ENCODE assay signal across 8 cellular contexts in the genomic region with DNA sequence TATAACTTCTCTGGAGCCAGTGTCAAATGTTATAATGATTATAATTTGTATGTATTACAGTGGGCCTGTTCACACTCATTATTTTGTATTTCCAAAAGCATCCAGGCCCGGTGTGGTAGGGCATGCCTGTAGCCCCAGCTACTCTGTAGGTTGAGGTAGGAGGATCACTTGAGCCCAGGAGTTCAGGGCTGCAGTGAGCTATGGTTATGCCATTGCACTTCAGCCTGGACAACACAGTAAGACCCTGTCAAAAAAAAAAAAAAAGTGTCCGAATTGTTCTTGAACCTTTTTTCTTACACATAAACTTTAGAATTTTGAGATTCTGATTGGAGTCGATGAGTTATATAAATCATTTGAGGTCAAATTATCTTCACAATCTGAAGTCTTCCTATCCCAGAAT. TPM values are rescaled to one million over a fixed set of nuclear protein-coding genes. Genes with fewer than 3 reads are reported as not detected.
DNase-seq lines count a peak whose midpoint lies in the region; ATAC-seq lines count a peak whose summit lies in the region.

No MANE protein-coding gene starts in this region.

- intact Hi-C loops in activated CD4-positive, alpha-beta T cell treated with anti-CD3 and anti-CD28 coated beads, Interleukin-2, amount 10 ng/mL, durations not matched to agents 24 days and 14 days (cut with micrococcal nuclease): no loop called here
- intact Hi-C loops in activated T-helper 1 cell treated with anti-CD3 and anti-CD28 coated beads, Interleukin-12 subunit alpha, Interleukin-12 subunit beta, Interleukin-2, Interleukin-4 antibody, amounts not matched to agents 30 ng/mL and 10 ng/mL and 1 ng/mL, durations not matched to agents 14 hours and 24 hours and 36 hours (cut with micrococcal nuclease): loop anchor here (2.0 kb wide), 1 partner anchor 14 kb away; no protein-coding TSS in a partner anchor

- peak overlapping the region; percentile 94 for H3K4me3 Mint-ChIP-seq in activated CD4-positive, alpha-beta T cell treated with anti-CD3 and anti-CD28 coated beads, Interleukin-2, amount 10 ng/mL, durations not matched to agents 24 days and 14 days
- peak overlapping the region; percentile 86 for H3K4me3 Mint-ChIP-seq in activated T-helper 1 cell treated with anti-CD3 and anti-CD28 coated beads, Interleukin-12 subunit alpha, Interleukin-12 subunit beta, Interleukin-2, Interleukin-4 antibody, amounts not matched to agents 30 ng/mL and 10 ng/mL and 1 ng/mL, durations not matched to agents 14 hours and 24 hours and 36 hours

- no peak for ATAC-seq in GM21447 (IDR thresholded peaks at IDR 0.05; ENCODE audit: unreplicated experiment)
- no peak for ATAC-seq in GM18907 (IDR thresholded peaks at IDR 0.05; ENCODE audit: unreplicated experiment)
- ATAC-seq in HG03460 (IDR thresholded peaks at IDR 0.05; ENCODE audit: unreplicated experiment): no peak

- peaks cover 3% of the 10 kb centered on the region for H3K27me3 Mint-ChIP-seq in activated CD4-positive, alpha-beta T cell treated with anti-CD3 and anti-CD28 coated beads, Interleukin-2, amount 10 ng/mL, durations not matched to agents 24 days and 14 days
- H3K27me3 Mint-ChIP-seq in activated T-helper 1 cell treated with anti-CD3 and anti-CD28 coated beads, Interleukin-12 subunit alpha, Interleukin-12 subunit beta, Interleukin-2, Interleukin-4 antibody, amounts not matched to agents 30 ng/mL and 10 ng/mL and 1 ng/mL, durations not matched to agents 14 hours and 24 hours and 36 hours (ENCODE audit: insufficient read depth): no peaks in the 10 kb centered on the region

- H3K4me1 ChIP-seq in subcutaneous abdominal adipose tissue (ENCODE audit: control insufficient read depth in 5 of 5, insufficient read depth in 5 of 5, low read length in 5 of 5): peaks cover 0 to 14% (median 8%) of the 10 kb centered on the region in 5 donors

- H3K36me3 Mint-ChIP-seq in activated CD4-positive, alpha-beta T cell treated with anti-CD3 and anti-CD28 coated beads, Interleukin-2, amount 10 ng/mL, durations not matched to agents 24 days and 14 days (ENCODE audit: low read depth): peaks cover 57% of the 10 kb centered on the region
- H3K36me3 Mint-ChIP-seq in activated T-helper 1 cell treated with anti-CD3 and anti-CD28 coated beads, Interleukin-12 subunit alpha, Interleukin-12 subunit beta, Interleukin-2, Interleukin-4 antibody, amounts not matched to agents 30 ng/mL and 10 ng/mL and 1 ng/mL, durations not matched to agents 14 hours and 24 hours and 36 hours (ENCODE audit: low read depth): peaks cover 36% of the 10 kb centered on the region

- H3K36me3 ChIP-seq in subcutaneous abdominal adipose tissue (ENCODE audit: control insufficient read depth in 5 of 5, insufficient read depth in 5 of 5, low read length in 5 of 5): peaks cover 19 to 28% (median 23%) of the 10 kb centered on the region in 5 donors

- H3K4me3 ChIP-seq in iPS-18c (ENCODE audit: insufficient read depth, low read depth, low read length) (peak overlapping the region; percentile 38), subcutaneous abdominal adipose tissue (ENCODE audit: low read depth in 1 of 5, low read length in 5 of 5) (peak overlapping the region; percentile 63 to 81 (median 74))

- peak overlapping the region; percentile 99 for H3K27ac Mint-ChIP-seq in activated CD4-positive, alpha-beta T cell treated with anti-CD3 and anti-CD28 coated beads, Interleukin-2, amount 10 ng/mL, durations not matched to agents 24 days and 14 days
- H3K27ac Mint-ChIP-seq in activated T-helper 1 cell treated with anti-CD3 and anti-CD28 coated beads, Interleukin-12 subunit alpha, Interleukin-12 subunit beta, Interleukin-2, Interleukin-4 antibody, amounts not matched to agents 30 ng/mL and 10 ng/mL and 1 ng/mL, durations not matched to agents 14 hours and 24 hours and 36 hours: peak overlapping the region; percentile 97

- DNase-seq in activated CD4-positive, alpha-beta T cell treated with anti-CD3 and anti-CD28 coated beads, Interleukin-2, amount 10 ng/mL, durations not matched to agents 24 days and 14 days: no peak
- no peak for DNase-seq in activated CD4-positive, alpha-beta T cell treated with anti-CD3 and anti-CD28 coated beads for 4 hours
- no peak for DNase-seq in activated T-helper 1 cell treated with anti-CD3 and anti-CD28 coated beads, Interleukin-12 subunit alpha, Interleukin-12 subunit beta, Interleukin-2, Interleukin-4 antibody, amounts not matched to agents 30 ng/mL and 10 ng/mL and 1 ng/mL, durations not matched to agents 14 hours and 24 hours and 36 hours (ENCODE audit: low spot score)

- H3K4me1 Mint-ChIP-seq in activated CD4-positive, alpha-beta T cell treated with anti-CD3 and anti-CD28 coated beads, Interleukin-2, amount 10 ng/mL, durations not matched to agents 24 days and 14 days: peaks cover 11% of the 10 kb centered on the region
- no peaks in the 10 kb centered on the region for H3K4me1 Mint-ChIP-seq in activated T-helper 1 cell treated with anti-CD3 and anti-CD28 coated beads, Interleukin-12 subunit alpha, Interleukin-12 subunit beta, Interleukin-2, Interleukin-4 antibody, amounts not matched to agents 30 ng/mL and 10 ng/mL and 1 ng/mL, durations not matched to agents 14 hours and 24 hours and 36 hours (ENCODE audit: low read depth)

- H3K27me3 ChIP-seq in subcutaneous abdominal adipose tissue (ENCODE audit: control insufficient read depth in 5 of 5, insufficient read depth in 4 of 5, low read length in 5 of 5): no peaks in the 10 kb centered on the region

- H3K9me3 Mint-ChIP-seq in activated CD4-positive, alpha-beta T cell treated with anti-CD3 and anti-CD28 coated beads, Interleukin-2, amount 10 ng/mL, durations not matched to agents 24 days and 14 days: peaks cover 27% of the 10 kb centered on the region
- H3K9me3 Mint-ChIP-seq in activated T-helper 1 cell treated with anti-CD3 and anti-CD28 coated beads, Interleukin-12 subunit alpha, Interleukin-12 subunit beta, Interleukin-2, Interleukin-4 antibody, amounts not matched to agents 30 ng/mL and 10 ng/mL and 1 ng/mL, durations not matched to agents 14 hours and 24 hours and 36 hours: peaks cover 72% of the 10 kb centered on the region

- peaks cover 8% of the 10 kb centered on the region for H3K9me3 ChIP-seq in iPS-18c (ENCODE audit: control insufficient read depth, insufficient read depth, low read length)
- peaks cover 36 to 66% (median 54%) of the 10 kb centered on the region in 5 donors for H3K9me3 ChIP-seq in subcutaneous abdominal adipose tissue (ENCODE audit: control insufficient read depth in 5 of 5, low read length in 5 of 5)

- no peak overlapping the region for H3K9ac ChIP-seq in subcutaneous abdominal adipose tissue (ENCODE audit: low read length in 5 of 5)

- no peak overlapping the region for H3K27ac ChIP-seq in subcutaneous abdominal adipose tissue (ENCODE audit: low read depth, low read length)

RNA-seq across cellular contexts. Expression of a gene that starts 1.0 kb away (rescaled TPM):
- 20.1 and 23.1 TPM in 2 replicates for total RNA-seq in activated CD4-positive, alpha-beta T cell treated with anti-CD3 and anti-CD28 coated beads, Interleukin-2, amount 10 ng/mL, durations not matched to agents 24 days and 14 days
- total RNA-seq in activated T-helper 1 cell treated with anti-CD3 and anti-CD28 coated beads, Interleukin-12 subunit alpha, Interleukin-12 subunit beta, Interleukin-2, Interleukin-4 antibody, amounts not matched to agents 30 ng/mL and 10 ng/mL and 1 ng/mL, durations not matched to agents 14 hours and 24 hours and 36 hours: 18.3 and 21.2 TPM in 2 replicates

RNA-seq across cellular contexts. Expression of a gene that starts 42.4 kb away (rescaled TPM):
- total RNA-seq in activated CD4-positive, alpha-beta T cell treated with anti-CD3 and anti-CD28 coated beads, Interleukin-2, amount 10 ng/mL, durations not matched to agents 24 days and 14 days: 12.7 and 14.5 TPM in 2 replicates
- total RNA-seq in activated T-helper 1 cell treated with anti-CD3 and anti-CD28 coated beads, Interleukin-12 subunit alpha, Interleukin-12 subunit beta, Interleukin-2, Interleukin-4 antibody, amounts not matched to agents 30 ng/mL and 10 ng/mL and 1 ng/mL, durations not matched to agents 14 hours and 24 hours and 36 hours: 15.0 and 15.1 TPM in 2 replicates

RNA-seq across cellular contexts. Expression of a gene that starts 52.1 kb away (rescaled TPM):
- 18.3 and 20.1 TPM in 2 replicates for total RNA-seq in activated CD4-positive, alpha-beta T cell treated with anti-CD3 and anti-CD28 coated beads, Interleukin-2, amount 10 ng/mL, durations not matched to agents 24 days and 14 days
- total RNA-seq in activated T-helper 1 cell treated with anti-CD3 and anti-CD28 coated beads, Interleukin-12 subunit alpha, Interleukin-12 subunit beta, Interleukin-2, Interleukin-4 antibody, amounts not matched to agents 30 ng/mL and 10 ng/mL and 1 ng/mL, durations not matched to agents 14 hours and 24 hours and 36 hours: 18.2 and 22.1 TPM in 2 replicates
